Comparison of ENCODE assay signal across 26 cellular contexts in genomic region chr10:5948208-5948585, GRCh38.
"Had no signal": no experiment of that assay in that cellular context is flagged by ENCODE, and none has a peak within 500 bp of the region (broad histone marks: within the 10 kb centered on the region; RNA-seq: fewer than 3 reads in every experiment).

No MANE protein-coding gene starts in this region.

- DNase-seq: cortex of kidney; dorsolateral prefrontal cortex; effector CD4-positive, alpha-beta T cell; foreskin fibroblast; gastrocnemius medialis; head of caudate nucleus; left cardiac atrium; left lung; mammary epithelial cell; naive thymus-derived CD8-positive, alpha-beta T cell; nucleus accumbens; right cardiac atrium; spleen; stimulated activated CD4-positive, alpha-beta T cell treated with anti-CD3 and anti-CD28 coated beads, Interleukin-4, amount 100 ng/mL, for 4 hours; upper lobe of right lung; uterus had no signal

- H3K4me3 ChIP-seq: dorsolateral prefrontal cortex, gastrocnemius medialis, hepatocyte, left lung, neural progenitor cell, psoas muscle, skin epidermis, spleen, thoracic aorta, tibial nerve, upper lobe of right lung, uterus had no signal

- H3K27ac Mint-ChIP-seq: neural progenitor cell; stimulated activated memory B cell treated with anti-CD40 and anti-IgM and Interleukin-4, amounts not matched to agents 10 μg/mL and 1 μg/mL and 100 μg/mL, for 72 hours; stimulated activated naive CD8-positive, alpha-beta T cell treated with anti-CD3 and anti-CD28 coated beads, Interleukin-15, Interleukin-2, amounts not matched to agents 100 ng/mL and 50 ng/mL, for 24 hours had no signal

- ATAC-seq: esophagus mucosa; gastrocnemius medialis; left cardiac atrium; left lung; naive thymus-derived CD8-positive, alpha-beta T cell; psoas muscle; right cardiac atrium; stimulated activated memory B cell treated with anti-CD40 and anti-IgM and Interleukin-4, amounts not matched to agents 10 μg/mL and 1 μg/mL and 100 μg/mL, for 72 hours; upper lobe of right lung had no signal

- H3K4me3 Mint-ChIP-seq: naive thymus-derived CD8-positive, alpha-beta T cell; neural progenitor cell; stimulated activated memory B cell treated with anti-CD40 and anti-IgM and Interleukin-4, amounts not matched to agents 10 μg/mL and 1 μg/mL and 100 μg/mL, for 72 hours; stimulated activated naive CD8-positive, alpha-beta T cell treated with anti-CD3 and anti-CD28 coated beads, Interleukin-15, Interleukin-2, amounts not matched to agents 100 ng/mL and 50 ng/mL, for 24 hours had no signal

- H3K27ac ChIP-seq: dorsolateral prefrontal cortex, epithelial cell of prostate, gastrocnemius medialis, hepatocyte, neural progenitor cell, psoas muscle, tibial nerve had no signal

- H3K27me3 ChIP-seq: dorsolateral prefrontal cortex, gastrocnemius medialis, hepatocyte, left lung, neural progenitor cell, spleen, upper lobe of right lung, uterus had no signal

- H3K27me3 Mint-ChIP-seq: naive thymus-derived CD8-positive, alpha-beta T cell; stimulated activated memory B cell treated with anti-CD40 and anti-IgM and Interleukin-4, amounts not matched to agents 10 μg/mL and 1 μg/mL and 100 μg/mL, for 72 hours; stimulated activated naive CD8-positive, alpha-beta T cell treated with anti-CD3 and anti-CD28 coated beads, Interleukin-15, Interleukin-2, amounts not matched to agents 100 ng/mL and 50 ng/mL, for 24 hours had no signal

- H3K36me3 Mint-ChIP-seq: neural progenitor cell had no signal

- H3K9me3 ChIP-seq: gastrocnemius medialis, left lung, psoas muscle, spleen, thoracic aorta, tibial nerve, upper lobe of right lung, uterus had no signal

- H3K9me3 Mint-ChIP-seq: naive thymus-derived CD8-positive, alpha-beta T cell; neural progenitor cell; stimulated activated memory B cell treated with anti-CD40 and anti-IgM and Interleukin-4, amounts not matched to agents 10 μg/mL and 1 μg/mL and 100 μg/mL, for 72 hours; stimulated activated naive CD8-positive, alpha-beta T cell treated with anti-CD3 and anti-CD28 coated beads, Interleukin-15, Interleukin-2, amounts not matched to agents 100 ng/mL and 50 ng/mL, for 24 hours had no signal

- H3K36me3 ChIP-seq: neural progenitor cell, thoracic aorta, tibial nerve, uterus had no signal
